ENCODE assay signal across 22 cellular contexts in the genomic region with DNA sequence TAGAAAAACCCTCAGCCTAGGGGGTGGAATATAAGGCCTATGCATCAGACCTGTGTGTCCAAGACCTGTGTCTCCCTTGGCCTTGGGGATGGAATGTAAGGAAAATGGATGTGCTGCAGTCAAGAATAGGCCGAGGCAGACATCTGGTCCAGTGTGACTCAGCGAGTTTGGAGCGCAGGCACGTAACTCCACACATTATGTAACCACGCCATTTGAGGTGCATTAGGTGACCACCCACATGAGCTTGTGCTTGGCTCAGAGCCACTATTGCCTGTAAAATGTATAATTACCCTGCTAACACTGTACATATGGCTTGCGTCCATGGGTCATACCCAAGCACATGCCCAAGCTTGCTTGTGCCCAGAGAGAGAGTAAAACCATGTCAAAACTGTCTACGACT.
DNase-seq lines count a peak whose midpoint lies in the region; ATAC-seq and TF ChIP-seq lines count a peak whose summit lies in the region.
"Had no signal": no experiment of that assay in that cellular context is flagged by ENCODE, and none has a peak within 500 bp of the region (broad histone marks: within the 10 kb centered on the region; RNA-seq: fewer than 3 reads in every experiment).

No MANE protein-coding gene starts in this region.

- H3K27ac ChIP-seq in mesendoderm (ENCODE audit: low read depth, low read length) (no peak overlapping the region), ascending aorta (no peak overlapping the region)
- H3K27ac ChIP-seq: RWPE1, SK-N-MC, skin epidermis had no signal

- no peak overlapping the region for H3K9ac ChIP-seq in mesendoderm (ENCODE audit: low read length)

- no peaks in the 10 kb centered on the region for H3K27me3 ChIP-seq in mesendoderm (ENCODE audit: insufficient read depth, low read length, poor library complexity)
- no peaks in the 10 kb centered on the region for H3K27me3 ChIP-seq in ascending aorta

- intact Hi-C loops in ascending aorta (cut with DNase I), result no loop called here

- H3K4me3 ChIP-seq in Jurkat, Clone E6-1 (ENCODE audit: low read length), result no peak overlapping the region
- H3K4me3 ChIP-seq in mesendoderm (ENCODE audit: low read length) (no peak overlapping the region), ascending aorta (no peak overlapping the region)
- H3K4me3 ChIP-seq: GM12878, SK-N-MC, skin epidermis had no signal

- H3K9me3 ChIP-seq in ascending aorta, result no peaks in the 10 kb centered on the region

- no peak overlapping the region for H3K56ac ChIP-seq in mesendoderm (ENCODE audit: low read length)

- WGBS in mesendoderm (ENCODE audit: extremely low coverage, insufficient coverage, low lambda C conversion rate), result no CpG with 5 or more reads among the region's 7 CpGs

- H3K36me3 ChIP-seq in mesendoderm (ENCODE audit: control insufficient read depth, insufficient read depth, low read length), result no peaks in the 10 kb centered on the region
- H3K36me3 ChIP-seq in ascending aorta, result no peaks in the 10 kb centered on the region

- no peak overlapping the region for H2AK5ac ChIP-seq in mesendoderm (ENCODE audit: low read length)

- no peak overlapping the region for H3K4me2 ChIP-seq in mesendoderm (ENCODE audit: low read length)

- H3K18ac ChIP-seq in mesendoderm (ENCODE audit: low read length), result no peak overlapping the region

- no peak overlapping the region for H2BK15ac ChIP-seq in mesendoderm (replicated peaks; ENCODE audit: low read depth)

- H3K4me1 ChIP-seq in mesendoderm (ENCODE audit: control insufficient read depth, low read depth, low read length) (no peaks in the 10 kb centered on the region), ascending aorta (no peaks in the 10 kb centered on the region)

- no peak overlapping the region for H2BK5ac ChIP-seq in mesendoderm (ENCODE audit: low read length)

- no peak overlapping the region for H3K4ac ChIP-seq in mesendoderm (ENCODE audit: low read depth, low read length)

- peak; percentile 24 for DNase-seq in DMS53 (lab: John Stamatoyannopoulos, UW)
- DNase-seq in DMS53 treated with DMSO at 0.1 percent for 48 hours (lab: John Stamatoyannopoulos, UW; ENCODE audit: unreplicated experiment), result no peak
- peak; percentile 27 for DNase-seq in Jurkat, Clone E6-1 (ENCODE audit: low read depth, low spot score)
- DNase-seq in amniotic epithelial cell (ENCODE audit: low read depth), result peak; percentile 1
- peak; percentile 57 for DNase-seq in mesendoderm
- no peak for DNase-seq in ascending aorta (ENCODE audit: low spot score in 2 of 2)
- no peak for DNase-seq in COLO829 (ENCODE audit: low spot score)
- DNase-seq: 8988T; activated CD4-positive, alpha-beta T cell treated with anti-CD3 and anti-CD28 coated beads for 4 hours; aorta; caudate nucleus; CD4-positive, alpha-beta T cell; DMS79; naive B cell; NCI-H1092; NCI-H187 had no signal

- ATAC-seq in esophagus mucosa, result no peak
- ATAC-seq: GM12878, left lobe of liver had no signal

- H4K5ac ChIP-seq in mesendoderm (ENCODE audit: low read length), result no peak overlapping the region

- no peak overlapping the region for H4K8ac ChIP-seq in mesendoderm (ENCODE audit: low read depth, low read length)

- no peak overlapping the region for H2BK120ac ChIP-seq in mesendoderm (ENCODE audit: low read depth, low read length)

- no peaks in the 10 kb centered on the region for H3K79me1 ChIP-seq in mesendoderm (ENCODE audit: low read length)

- TF ChIP-seq CTCF in ascending aorta (IDR thresholded peaks at IDR 0.05), result no peak

- H3K79me2 ChIP-seq in mesendoderm (ENCODE audit: control insufficient read depth, insufficient read depth, low read length), result no peaks in the 10 kb centered on the region

- no peak overlapping the region for H3K23ac ChIP-seq in mesendoderm (ENCODE audit: low read length)

Comparison
In these comparisons a context has a peak if more than half of its experiments do, and no peak if none do; other contexts are left out.
1. DNase-seq: peak in DMS53 (single experiment), Jurkat, Clone E6-1 (single experiment), amniotic epithelial cell (single experiment) and mesendoderm (single experiment); none in DMS53 treated with DMSO at 0.1 percent for 48 hours (single experiment), ascending aorta (0 of 2) and COLO829 (single experiment).